Comparison of ENCODE assay signal across 3 cellular contexts in genomic region chr1:65368403-65368802, GRCh38.
TF ChIP-seq lines count a peak whose summit lies in the region.

No MANE protein-coding gene starts in this region.

TF ChIP-seq in HEK293, 187 proteins besides CTCF, POLR2A, EP300 and RAD21:
- TF ChIP-seq ZNF513 (tag by site-specific recombination; IDR thresholded peaks at IDR 0.05) (peak; percentile 86), ZNF473 (tag by site-specific recombination; IDR thresholded peaks at IDR 0.05) (0 out of 2 replicates have a peak, but pooled peaks have one; percentile 15), KLF9 (tag by site-specific recombination; IDR thresholded peaks at IDR 0.05; ENCODE audit: low read depth) (no peak), SP3 (tag by site-specific recombination; IDR thresholded peaks at IDR 0.05) (no peak), ZNF776 (tag by site-specific recombination; IDR thresholded peaks at IDR 0.05; ENCODE audit: borderline replicate concordance) (no peak), ZNF366 (tag by site-specific recombination; conservative IDR thresholded peaks at IDR 0.05) (peak; percentile 86), ZBTB20 (tag by site-specific recombination; IDR thresholded peaks at IDR 0.05) (no peak), ZNF785 (tag by site-specific recombination; IDR thresholded peaks at IDR 0.05) (no peak)

TF ChIP-seq in K562, 482 proteins besides CTCF, POLR2A, EP300 and RAD21:
- TF ChIP-seq HBP1 (CRISPR knock-in tag; IDR thresholded peaks at IDR 0.05) (peak; percentile 48; the same call in 1 of the 2 replicates), POLR2B (IDR thresholded peaks at IDR 0.05; ENCODE audit: low read depth, partially characterized antibody) (peak; percentile 22), EHMT2 (IDR thresholded peaks at IDR 0.05) (0 out of 2 replicates have a peak, but pooled peaks have one; percentile 39), CHD2 (IDR thresholded peaks at IDR 0.05; ENCODE audit: low read depth, low read length) (no peak), ZNF311 (CRISPR knock-in tag; IDR thresholded peaks at IDR 0.05) (no peak), PURB (CRISPR knock-in tag; IDR thresholded peaks at IDR 0.05; ENCODE audit: low read depth) (no peak), HDAC1 (IDR thresholded peaks at IDR 0.05) (peak in 1 of 2 experiments; percentile 41; a peak in 1 of 4 replicates), HES1 (IDR thresholded peaks at IDR 0.05; ENCODE audit: low read depth) (no peak), E2F8 (IDR thresholded peaks at IDR 0.05; ENCODE audit: low read depth, partially characterized antibody) (no peak), ARHGAP35 (IDR thresholded peaks at IDR 0.05; ENCODE audit: partially characterized antibody) (peak; percentile 27), SNRNP70 (optimal IDR thresholded peaks at IDR 0.05; ENCODE audit: low read depth, low read length) (no peak), THRB (CRISPR knock-in tag; conservative IDR thresholded peaks at IDR 0.05) (0 out of 2 replicates have a peak, but pooled peaks have one; percentile 50), SUPT5H (IDR thresholded peaks at IDR 0.05) (0 out of 2 replicates have a peak, but pooled peaks have one; percentile 23), ZNF512 (tag; IDR thresholded peaks at IDR 0.05) (peak; percentile 59), MTA1 (IDR thresholded peaks at IDR 0.05; ENCODE audit: borderline replicate concordance) (0 out of 2 replicates have a peak, but pooled peaks have one; percentile 42), NR4A1 (CRISPR knock-in tag; IDR thresholded peaks at IDR 0.05) (no peak), NR4A1 (tag; IDR thresholded peaks at IDR 0.05) (no peak)
TF ChIP-seq in K562: peak in this region for 9.

TF ChIP-seq in H1, 55 proteins besides CTCF, POLR2A, EP300 and RAD21:
- TF ChIP-seq CBX5 (IDR thresholded peaks at IDR 0.05; ENCODE audit: low read depth, low read length): no peak
- TF ChIP-seq TEAD4 (IDR thresholded peaks at IDR 0.05; ENCODE audit: low read depth, low read length): no peak
- TF ChIP-seq PHF8 (conservative IDR thresholded peaks at IDR 0.05; ENCODE audit: low read depth, low read length): no peak
- no peak for TF ChIP-seq ZNF274 (IDR thresholded peaks at IDR 0.05; ENCODE audit: borderline replicate concordance, extremely low read depth, low read length)
- TF ChIP-seq SP1 (IDR thresholded peaks at IDR 0.05; ENCODE audit: low read depth, low read length): no peak
- TF ChIP-seq RNF2 (IDR thresholded peaks at IDR 0.05; ENCODE audit: borderline replicate concordance, low read depth, low read length, missing control alignments, poor library complexity, severe bottlenecking): no peak
- no peak for TF ChIP-seq JUND (IDR thresholded peaks at IDR 0.05; ENCODE audit: low read length)
- TF ChIP-seq RXRA (IDR thresholded peaks at IDR 0.05; ENCODE audit: insufficient read depth, low read depth, low read length): no peak
- no peak for TF ChIP-seq TCF12 (IDR thresholded peaks at IDR 0.05; ENCODE audit: low read depth, low read length)
- no peak for TF ChIP-seq USF2 (IDR thresholded peaks at IDR 0.05; ENCODE audit: low read length)
- no peak for TF ChIP-seq CBX8 (IDR thresholded peaks at IDR 0.05; ENCODE audit: borderline replicate concordance, low read depth, low read length)
- TF ChIP-seq CHD7 (IDR thresholded peaks at IDR 0.05; ENCODE audit: insufficient replicate concordance, low read length): no peak
